In genomic region chr22:26679003-26679629, GRCh38 we compare ENCODE assay signal across 2 cellular contexts.
TF ChIP-seq lines count a peak whose summit lies in the region.

No MANE protein-coding gene starts in this region.

TF ChIP-seq in HCT116, 20 proteins besides CTCF, POLR2A, EP300 and RAD21:
- TF ChIP-seq TCF7L2 (IDR thresholded peaks at IDR 0.05; ENCODE audit: borderline replicate concordance, extremely low read depth, insufficient read depth, insufficient read length), result no peak
- TF ChIP-seq ZBTB33 (IDR thresholded peaks at IDR 0.05; ENCODE audit: extremely low read depth, insufficient replicate concordance, low read length), result no peak
- TF ChIP-seq, protein P1, sequence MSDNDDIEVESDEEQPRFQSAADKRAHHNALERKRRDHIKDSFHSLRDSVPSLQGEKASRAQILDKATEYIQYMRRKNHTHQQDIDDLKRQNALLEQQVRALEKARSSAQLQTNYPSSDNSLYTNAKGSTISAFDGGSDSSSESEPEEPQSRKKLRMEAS (IDR thresholded peaks at IDR 0.05), result no peak
- no peak for TF ChIP-seq YY1 (IDR thresholded peaks at IDR 0.05; ENCODE audit: extremely low read depth, insufficient replicate concordance, low read depth, low read length)
- TF ChIP-seq EZH2phosphoT487 (IDR thresholded peaks at IDR 0.05; ENCODE audit: borderline replicate concordance), result no peak
- TF ChIP-seq CBX3 (IDR thresholded peaks at IDR 0.05; ENCODE audit: low read depth), result no peak

TF ChIP-seq in endothelial cell of umbilical vein, 7 proteins besides CTCF, POLR2A, EP300 and RAD21:
- no peak for TF ChIP-seq EZH2 (IDR thresholded peaks at IDR 0.05; ENCODE audit: borderline replicate concordance, low read depth, low read length, severe bottlenecking)
- no peak for TF ChIP-seq MYC (IDR thresholded peaks at IDR 0.05; ENCODE audit: low read depth, low read length)
- no peak for TF ChIP-seq GATA2 (IDR thresholded peaks at IDR 0.05; ENCODE audit: insufficient read depth, insufficient read length, low read depth, low read length)
- TF ChIP-seq, protein P1 (IDR thresholded peaks at IDR 0.05; ENCODE audit: insufficient read depth, insufficient read length), result no peak
- no peak for TF ChIP-seq JUN (IDR thresholded peaks at IDR 0.05; ENCODE audit: borderline replicate concordance, insufficient read depth, insufficient read length, low read depth)
- TF ChIP-seq POLR2AphosphoS5 (IDR thresholded peaks at IDR 0.05; ENCODE audit: insufficient read depth, low read depth, low read length), result no peak
- TF ChIP-seq FOS (IDR thresholded peaks at IDR 0.05; ENCODE audit: borderline replicate concordance, insufficient read depth, low read length), result no peak
